ENCODE assay signal across 11 cellular contexts in genomic region chr1:160726114-160726497, GRCh38. TPM values are rescaled to one million over a fixed set of nuclear protein-coding genes. Genes with fewer than 3 reads are reported as not detected.
DNase-seq lines count a peak whose midpoint lies in the region; ATAC-seq, FAIRE-seq and TF ChIP-seq lines count a peak whose summit lies in the region.
"Had no signal": no experiment of that assay in that cellular context is flagged by ENCODE, and none has a peak within 500 bp of the region (broad histone marks: within the 10 kb centered on the region; RNA-seq: fewer than 3 reads in every experiment).

No MANE protein-coding gene starts in this region.

- BruUV-seq in K562 (replicated peaks; lab: Mats Ljungman, UMichigan): no TSS peak

- no peaks in the 10 kb centered on the region for H3K27me3 ChIP-seq in HL-60 (ENCODE audit: insufficient read depth, poor library complexity, severe bottlenecking)
- no peaks in the 10 kb centered on the region; a peak in 1 of 5 replicates for H3K27me3 ChIP-seq in K562 (ENCODE audit: control insufficient read depth in 2 of 2, insufficient read depth in 2 of 2, low read length in 2 of 2)
- H3K27me3 ChIP-seq in upper lobe of right lung: no peaks in the 10 kb centered on the region
- H3K27me3 ChIP-seq: esophagus muscularis mucosa, suprapubic skin had no signal

- H3K79me2 ChIP-seq in K562 (ENCODE audit: control insufficient read depth, insufficient read depth, low read length): no peaks in the 10 kb centered on the region

- no peaks in the 10 kb centered on the region for H3K9me1 ChIP-seq in K562 (ENCODE audit: control insufficient read depth, insufficient read depth, low read length)

- H3K4me3 ChIP-seq in HL-60 (replicated peaks; ENCODE audit: insufficient read depth, low read length): no peak overlapping the region
- no peak overlapping the region for H3K4me3 ChIP-seq in K562
- H3K4me3 ChIP-seq in upper lobe of right lung: no peak overlapping the region
- H3K4me3 ChIP-seq: esophagus muscularis mucosa, suprapubic skin had no signal

- FAIRE-seq in K562 (lab: Jason Lieb, UNC): peak; percentile 82

- CTCF ChIA-PET in K562 (lab: Yijun Ruan, JAX; ENCODE audit: low intra/inter-chr PET ratio): interaction anchor here (0.8 to 1.7 kb wide), 5 partner anchors 42 to 414 kb away, joined by 3 to 8 read pairs (median 6); partner anchors contain the start of gene ITLN2

- in situ Hi-C loops in K562 (cut with MboI): no loop called here

- no peaks in the 10 kb centered on the region for H4K20me1 ChIP-seq in K562 (replicated peaks; ENCODE audit: control insufficient read depth, insufficient read depth, low read length)

- H3K36me3 ChIP-seq in K562 (ENCODE audit: control insufficient read depth, insufficient read depth, low read length): no peaks in the 10 kb centered on the region
- no peaks in the 10 kb centered on the region for H3K36me3 ChIP-seq in upper lobe of right lung
- H3K36me3 ChIP-seq: esophagus muscularis mucosa, suprapubic skin had no signal

- H2AFZ ChIP-seq in K562 (ENCODE audit: low read depth, low read length): peak overlapping the region; percentile 90

- 0% methylated on average over 3 of the region's 3 CpGs for WGBS in K562 (ENCODE audit: insufficient coverage, low coverage, missing lambda C conversion rate)

- H3K9me3 ChIP-seq in K562 (replicated peaks; ENCODE audit: control insufficient read depth, insufficient read depth, low read depth, low read length): no peaks in the 10 kb centered on the region
- H3K9me3 ChIP-seq in upper lobe of right lung: no peaks in the 10 kb centered on the region
- H3K9me3 ChIP-seq: esophagus muscularis mucosa, suprapubic skin had no signal

- H3K9ac ChIP-seq in K562 (ENCODE audit: insufficient read depth in 1 of 2, low read depth in 2 of 2, low read length in 2 of 2): 0 out of 4 replicates have a peak overlapping the region, but pooled peaks of 1 of the 2 experiments have one; percentile 33

- peak; percentile 90 for ATAC-seq in K562
- ATAC-seq in upper lobe of right lung: peak; percentile 16
- ATAC-seq in HG03025 (IDR thresholded peaks at IDR 0.05; ENCODE audit: low FRiP score, unreplicated experiment): no peak
- ATAC-seq in HG02981 (IDR thresholded peaks at IDR 0.05; ENCODE audit: unreplicated experiment): no peak

- no peak for TF ChIP-seq RAD21 in K562 (CRISPR knock-in tag; conservative IDR thresholded peaks at IDR 0.05 in 1 of 2, IDR thresholded peaks at IDR 0.05 in 1 of 2)

- TF ChIP-seq POLR2A in K562 (conservative IDR thresholded peaks at IDR 0.05): peak; percentile 87

- H3K27ac ChIP-seq in HL-60 (replicated peaks) (peak overlapping the region; percentile 69), K562 (ENCODE audit: extremely low read depth, low read depth, low read length) (peak overlapping the region; percentile 60), upper lobe of right lung (peak overlapping the region; percentile 64)
- H3K27ac ChIP-seq: esophagus muscularis mucosa had no signal

- no peak overlapping the region; the same call in 1 of the 2 replicates for H3K4me2 ChIP-seq in K562 (ENCODE audit: insufficient read depth, low read length)

- no peak; the same call in 1 of the 2 replicates for TF ChIP-seq EP300 in K562 (IDR thresholded peaks at IDR 0.05; ENCODE audit: low read length)

- intact Hi-C loops in K562 (cut with micrococcal nuclease) (loop anchor here (1.0 to 10.0 kb wide), 4 partner anchors 42 to 409 kb away; partner anchors contain the start of gene DEDD), upper lobe of right lung (cut with DNase I) (no loop called here)

- DNase-seq in SIG-M5 treated with dmso at 0.1 percent for 504 hours (lab: John Stamatoyannopoulos, UW; ENCODE audit: unreplicated experiment) (peak; percentile 16), SIG-M5 (lab: John Stamatoyannopoulos, UW) (no peak), HL-60 (ENCODE audit: low read depth in 1 of 2, low spot score in 1 of 2) (no peak), K562 (ENCODE audit: extremely low read depth in 1 of 4, low spot score in 3 of 4) (peak; percentile 39 to 76 (median 56)), upper lobe of right lung (no peak), T-helper 2 cell (no peak)

- H3K4me1 ChIP-seq in K562 (replicated peaks in 1 of 2; ENCODE audit: control insufficient read depth in 2 of 2, insufficient read depth in 2 of 2, low read length in 2 of 2) (peaks cover 0 to 8% of the 10 kb centered on the region in 2 experiments; a peak in 2 of 5 replicates), upper lobe of right lung (peaks cover 10% of the 10 kb centered on the region)

- TF ChIP-seq CTCF in HL-60 (IDR thresholded peaks at IDR 0.05; ENCODE audit: insufficient read depth, low read length) (no peak), K562 (IDR thresholded peaks at IDR 0.05 in 2 of 3, conservative IDR thresholded peaks at IDR 0.05 in 1 of 3; ENCODE audit: insufficient read depth in 2 of 3, low read depth in 1 of 3, low read length in 3 of 3) (no peak), upper lobe of right lung (IDR thresholded peaks at IDR 0.05) (no peak)

- POLR2A ChIA-PET in K562 (lab: Yijun Ruan, JAX): interaction anchor here (0.8 to 1.6 kb wide), 9 partner anchors 9 to 350 kb away, joined by 3 to 5 read pairs (median 4); no protein-coding TSS in a partner anchor

TF ChIP-seq in K562, 482 proteins besides CTCF, POLR2A, EP300 and RAD21 (continues in another document):
- peak; percentile 98 for TF ChIP-seq ZNF316 (IDR thresholded peaks at IDR 0.05)
- TF ChIP-seq TRIM25 (IDR thresholded peaks at IDR 0.05; ENCODE audit: borderline replicate concordance): no peak
- peak; percentile 42; the same call in 1 of the 2 replicates for TF ChIP-seq NCOR1 (IDR thresholded peaks at IDR 0.05)
- TF ChIP-seq TOE1 (IDR thresholded peaks at IDR 0.05; ENCODE audit: borderline replicate concordance): no peak
- TF ChIP-seq TOE1 (CRISPR knock-in tag; IDR thresholded peaks at IDR 0.05; ENCODE audit: borderline replicate concordance, low read depth): no peak
- TF ChIP-seq ZNF124 (CRISPR knock-in tag; IDR thresholded peaks at IDR 0.05): no peak
- no peak for TF ChIP-seq ZNF561 (CRISPR knock-in tag; conservative IDR thresholded peaks at IDR 0.05)
- peak; percentile 60 for TF ChIP-seq RBFOX2 (IDR thresholded peaks at IDR 0.05; ENCODE audit: low read depth, low read length)
- TF ChIP-seq MAFG (tag; conservative IDR thresholded peaks at IDR 0.05): peak; percentile 99
- TF ChIP-seq NFXL1 (CRISPR knock-in tag; IDR thresholded peaks at IDR 0.05): no peak
- no peak for TF ChIP-seq CBX5 (IDR thresholded peaks at IDR 0.05; ENCODE audit: borderline replicate concordance, low read depth)

RNA-seq across cellular contexts. Expression of gene SLAMF7, which starts 12.9 kb away (rescaled TPM):
- total RNA-seq in K562 (2011; cell fraction: chromatin; rRNA removed; ENCODE audit: low replicate concordance): not detected in 2 replicates
- total RNA-seq in K562 (2011; cell fraction: nucleolus; rRNA removed): not detected in 2 replicates
- not detected in 2 replicates for total RNA-seq in K562 (2011; cell fraction: nucleoplasm; rRNA removed)
- total RNA-seq in K562 (2014; rRNA removed) (0.12 TPM in 1 of 2 replicates, not detected in the other), K562 (2014; rRNA removed; fragmentation: Illumina TruSeq; extraction: Trizol) (0.11 and 0.19 TPM in 2 replicates), K562 (2015; rRNA removed; fragmentation: Illumina TruSeq; extraction: Trizol) (0.18 and 0.23 TPM in 2 replicates), K562 (2021) (0.35 and 0.49 TPM in 2 replicates), upper lobe of right lung (9.2 TPM)
- polyA plus RNA-seq in K562 (2011; rRNA removed) (not detected in 2 replicates), K562 (2014; fragmentation: Illumina TruSeq; extraction: Trizol) (0.22 and 0.36 TPM in 2 replicates), K562 (2014; fragmentation: Nextera tagmentation; extraction: Ambion mirVana) (under 1 TPM; 0.17 to 0.39 TPM), K562 (2014; rRNA removed) (0.19 and 1.2 TPM in 2 replicates)
- polyA plus RNA-seq in K562 (2011; cell fraction: cytosol; rRNA removed): 0.03 TPM in 1 of 2 replicates, not detected in the other
- polyA plus RNA-seq in K562 (2011; cell fraction: nucleus; rRNA removed): not detected in 2 replicates
- 0.68 and 2.0 TPM in 2 replicates for polyA plus RNA-seq in K562 (2012)
- polyA minus RNA-seq in K562 (2011; rRNA and poly(A)+ RNA removed): not detected in 2 replicates
- not detected in 2 replicates for polyA minus RNA-seq in K562 (2011; cell fraction: cytosol; rRNA and poly(A)+ RNA removed)
- not detected in 2 replicates for polyA minus RNA-seq in K562 (2011; cell fraction: nucleus; rRNA and poly(A)+ RNA removed)
- total RNA-seq: A673 had no signal

RNA-seq across cellular contexts. Expression of gene CD48, which starts 14.5 kb away (rescaled TPM):
- total RNA-seq in K562 (2011; cell fraction: chromatin; rRNA removed; ENCODE audit: low replicate concordance): not detected in 2 replicates
- total RNA-seq in K562 (2011; cell fraction: nucleolus; rRNA removed): not detected in 2 replicates
- total RNA-seq in K562 (2011; cell fraction: nucleoplasm; rRNA removed): not detected in 2 replicates
- total RNA-seq in K562 (2014; rRNA removed) (0.53 TPM in 1 of 2 replicates, not detected in the other), K562 (2014; rRNA removed; fragmentation: Illumina TruSeq; extraction: Trizol) (0.11 and 0.38 TPM in 2 replicates), K562 (2015; rRNA removed; fragmentation: Illumina TruSeq; extraction: Trizol) (0.40 and 0.94 TPM in 2 replicates), K562 (2021) (0.42 and 0.65 TPM in 2 replicates), upper lobe of right lung (21.5 TPM)
- polyA plus RNA-seq in K562 (2011; rRNA removed) (not detected in 2 replicates), K562 (2014; fragmentation: Illumina TruSeq; extraction: Trizol) (0.10 and 0.24 TPM in 2 replicates), K562 (2014; fragmentation: Nextera tagmentation; extraction: Ambion mirVana) (under 1 TPM in 1 of 2 experiments, not detected in 1; 0.27 TPM), K562 (2014; rRNA removed) (0.18 and 0.30 TPM in 2 replicates)
- polyA plus RNA-seq in K562 (2011; cell fraction: cytosol; rRNA removed): 0.06 TPM in 1 of 2 replicates, not detected in the other
- not detected in 2 replicates for polyA plus RNA-seq in K562 (2011; cell fraction: nucleus; rRNA removed)
- 0.26 and 2.0 TPM in 2 replicates for polyA plus RNA-seq in K562 (2012)
- 0.27 TPM in 1 of 2 replicates, not detected in the other for polyA minus RNA-seq in K562 (2011; rRNA and poly(A)+ RNA removed)
- polyA minus RNA-seq in K562 (2011; cell fraction: cytosol; rRNA and poly(A)+ RNA removed): not detected in 2 replicates
- not detected in 2 replicates for polyA minus RNA-seq in K562 (2011; cell fraction: nucleus; rRNA and poly(A)+ RNA removed)
- total RNA-seq: A673 had no signal

Comparison
In these comparisons a context has a peak if more than half of its experiments do, and no peak if none do; other contexts are left out.
1. DNase-seq: peak in SIG-M5 treated with dmso at 0.1 percent for 504 hours (single experiment) and K562 (4 of 4); none in SIG-M5 (single experiment), HL-60 (0 of 2), upper lobe of right lung (single experiment) and T-helper 2 cell (0 of 5).
2. ATAC-seq: peak in K562 (single experiment) and upper lobe of right lung (single experiment); none in HG03025 (single experiment) and HG02981 (single experiment).
3. RNA of gene CD48, which starts 14.5 kb away (total RNA-seq): 21.5 TPM in upper lobe of right lung (single experiment); 0.11 to 0.94 TPM in K562; every median in the first group is over 10 times any median in the second.
4. Peak in every context shown above with its lines, with median percentiles within 50 percentile points of each other: H3K27ac ChIP-seq.